In the genomic region with DNA sequence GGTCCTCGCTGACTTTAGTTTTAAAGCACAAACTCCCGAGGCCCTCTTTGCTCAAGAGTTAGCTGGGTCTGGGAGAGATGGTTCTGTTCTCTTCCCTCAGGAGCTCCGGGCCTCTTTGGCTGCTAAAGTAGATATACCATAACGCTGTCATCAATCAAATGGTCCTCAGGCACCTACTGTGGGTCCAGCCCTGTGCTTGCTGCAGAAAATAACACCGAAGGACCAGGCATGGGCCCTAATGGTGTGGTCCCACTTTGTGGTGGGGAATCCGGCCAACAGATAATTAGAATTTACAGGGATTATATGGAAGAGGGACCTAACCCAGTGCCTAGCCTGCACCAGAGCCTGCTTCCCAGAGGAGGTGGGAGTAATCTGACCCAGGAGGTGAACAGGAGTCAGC, we compare ENCODE assay signal across 30 cellular contexts.
"Had no signal": no experiment of that assay in that cellular context is flagged by ENCODE, and none has a peak within 500 bp of the region (broad histone marks: within the 10 kb centered on the region; RNA-seq: fewer than 3 reads in every experiment).

No MANE protein-coding gene starts in this region.

- H3K27me3 ChIP-seq: adrenal gland, ascending aorta, brain microvascular endothelial cell, breast epithelium had no signal

- DNase-seq: activated effector memory CD4-positive, alpha-beta T cell treated with anti-CD3 and anti-CD28 coated beads, Interleukin-2, amount 50 U/mL, for 16 hours; activated effector memory CD4-positive, alpha-beta T cell treated with Interleukin-2 at 50 U/mL for 16 hours; activated gamma-delta T cell; activated gamma-delta T cell treated with Interleukin-2 at 50 U/mL for 16 hours; activated naive CD4-positive, alpha-beta T cell; activated naive CD4-positive, alpha-beta T cell treated with anti-CD3 and anti-CD28 coated beads for 36 hours; activated naive CD4-positive, alpha-beta T cell treated with anti-CD3 and anti-CD28 coated beads, Interleukin-2, amount 10 ng/mL, durations not matched to agents 7 days and 5 days; activated naive CD4-positive, alpha-beta T cell treated with anti-CD3 and anti-CD28 coated beads, Interleukin-2, amount 50 U/mL, for 16 hours; activated naive CD4-positive, alpha-beta T cell treated with Interleukin-2 at 50 U/mL for 16 hours; activated naive CD8-positive, alpha-beta T cell treated with anti-CD3 and anti-CD28 coated beads for 36 hours; activated naive CD8-positive, alpha-beta T cell treated with anti-CD3 and anti-CD28 coated beads, Interleukin-2, amount 10 ng/mL, durations not matched to agents 7 days and 5 days; activated naive CD8-positive, alpha-beta T cell treated with anti-CD3 and anti-CD28 coated beads, Interleukin-2, amount 50 U/mL, for 24 hours; activated T-cell treated with anti-CD3 and anti-CD28 coated beads, Interleukin-2, amount 50 U/mL, for 1 hour; activated T-cell treated with anti-CD3 and anti-CD28 coated beads, Interleukin-2, amount 50 U/mL, for 24 hours; activated T-cell treated with anti-CD3 and anti-CD28 coated beads, Interleukin-2, amount 50 U/mL, for 4 hours; activated T-cell treated with anti-CD3 and anti-CD28 coated beads, Interleukin-2, amount 50 U/mL, for 48 hours; activated T-cell treated with anti-CD3 and anti-CD28 coated beads, Interleukin-2, amount 50 U/mL, for 72 hours; adrenal gland; amniotic stem cell; amygdala; anterior cingulate cortex; aorta; body of pancreas; brain microvascular endothelial cell; caudate nucleus; central memory CD4-positive, alpha-beta T cell; cerebellar nuclear complex had no signal

- H3K27ac ChIP-seq: adrenal gland, ascending aorta, body of pancreas, brain microvascular endothelial cell, breast epithelium, cardiac muscle cell had no signal

- H3K36me3 ChIP-seq: adrenal gland, ascending aorta, brain microvascular endothelial cell, breast epithelium, cardiac muscle cell had no signal

- H3K9me3 ChIP-seq: adrenal gland, ascending aorta, body of pancreas, breast epithelium had no signal

- H3K4me3 ChIP-seq: adrenal gland, ascending aorta, body of pancreas, breast epithelium, cardiac muscle cell had no signal

- H3K4me1 ChIP-seq: adrenal gland, ascending aorta, body of pancreas, breast epithelium had no signal
